Comparison of ENCODE assay signal across 11 cellular contexts in the genomic region with DNA sequence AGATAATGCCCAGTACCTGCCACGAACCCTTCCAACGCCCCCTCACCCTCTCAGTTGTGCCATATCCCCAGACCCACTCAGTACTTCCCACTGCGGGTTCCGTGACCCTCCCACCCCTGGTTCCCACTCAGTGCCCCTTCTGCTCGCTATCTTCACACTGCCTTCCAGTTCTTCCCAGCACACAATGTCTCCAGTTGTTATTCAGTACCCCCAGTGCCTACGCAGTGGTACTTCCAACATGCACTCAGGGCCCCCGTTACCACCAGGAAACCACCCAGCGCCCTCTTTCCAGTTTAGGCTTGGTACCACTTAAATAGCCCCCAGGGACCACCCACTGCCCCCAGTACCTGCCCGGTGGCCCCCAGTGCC. TPM values are rescaled to one million over a fixed set of nuclear protein-coding genes. Genes with fewer than 3 reads are reported as not detected.
DNase-seq lines count a peak whose midpoint lies in the region; ATAC-seq and TF ChIP-seq lines count a peak whose summit lies in the region.
"Had no signal": no experiment of that assay in that cellular context is flagged by ENCODE, and none has a peak within 500 bp of the region (broad histone marks: within the 10 kb centered on the region; RNA-seq: fewer than 3 reads in every experiment).

No MANE protein-coding gene starts in this region.

- TF ChIP-seq CTCF in OCI-LY3 (IDR thresholded peaks at IDR 0.05; ENCODE audit: low read depth, low read length), result no peak
- no peak for TF ChIP-seq CTCF in coronary artery (IDR thresholded peaks at IDR 0.05)

- no peak for DNase-seq in activated CD8-positive, alpha-beta memory T cell treated with anti-CD3 and anti-CD28 coated beads, Interleukin-2, amount 10 ng/mL, durations not matched to agents 7 days and 5 days
- DNase-seq in activated CD8-positive, alpha-beta memory T cell treated with anti-CD3 and anti-CD28 coated beads, Interleukin-2, amount 50 U/mL, for 4 hours, result no peak
- no peak for DNase-seq in coronary artery (ENCODE audit: low spot score)
- no peak for DNase-seq in NCI-H345 treated with DMSO at 0.1 percent for 48 hours (lab: John Stamatoyannopoulos, UW; ENCODE audit: unreplicated experiment)

- H3K4me1 Mint-ChIP-seq in activated CD8-positive, alpha-beta memory T cell treated with anti-CD3 and anti-CD28 coated beads, Interleukin-2, amount 10 ng/mL, durations not matched to agents 7 days and 5 days, result peaks cover 7% of the 10 kb centered on the region

- H3K9me3 Mint-ChIP-seq in activated CD8-positive, alpha-beta memory T cell treated with anti-CD3 and anti-CD28 coated beads, Interleukin-2, amount 10 ng/mL, durations not matched to agents 7 days and 5 days (ENCODE audit: low read depth), result no peaks in the 10 kb centered on the region

- no peak for ATAC-seq in activated CD8-positive, alpha-beta memory T cell treated with anti-CD3 and anti-CD28 coated beads, Interleukin-2, amount 10 ng/mL, durations not matched to agents 7 days and 5 days
- ATAC-seq in GM18873 (IDR thresholded peaks at IDR 0.05; ENCODE audit: low FRiP score, unreplicated experiment), result no peak
- no peak for ATAC-seq in HG03378 (IDR thresholded peaks at IDR 0.05; ENCODE audit: unreplicated experiment)

- CTCF ChIA-PET in activated CD8-positive, alpha-beta memory T cell treated with anti-CD3 and anti-CD28 coated beads, Interleukin-2, amount 10 ng/mL, durations not matched to agents 7 days and 5 days (lab: Charles Lee), result interaction anchor here (0.6 to 6.7 kb wide), 57 partner anchors 8 to 975 kb away, joined by 3 to 185 read pairs (median 5); a partner anchor contains a TSS

- H3K27me3 Mint-ChIP-seq in activated CD8-positive, alpha-beta memory T cell treated with anti-CD3 and anti-CD28 coated beads, Interleukin-2, amount 10 ng/mL, durations not matched to agents 7 days and 5 days, result peaks cover 34% of the 10 kb centered on the region

- H3K9me3 ChIP-seq in OCI-LY3 (ENCODE audit: insufficient read depth, low read length) (no peaks in the 10 kb centered on the region), skeletal muscle satellite cell (replicated peaks; ENCODE audit: low read length) (no peaks in the 10 kb centered on the region)
- H3K9me3 ChIP-seq: left lung, vagina had no signal

- no peak overlapping the region for H3K27ac Mint-ChIP-seq in activated CD8-positive, alpha-beta memory T cell treated with anti-CD3 and anti-CD28 coated beads, Interleukin-2, amount 10 ng/mL, durations not matched to agents 7 days and 5 days

- H3K4me3 Mint-ChIP-seq in activated CD8-positive, alpha-beta memory T cell treated with anti-CD3 and anti-CD28 coated beads, Interleukin-2, amount 10 ng/mL, durations not matched to agents 7 days and 5 days, result peak overlapping the region; percentile 67

- H3K36me3 Mint-ChIP-seq in activated CD8-positive, alpha-beta memory T cell treated with anti-CD3 and anti-CD28 coated beads, Interleukin-2, amount 10 ng/mL, durations not matched to agents 7 days and 5 days, result no peaks in the 10 kb centered on the region

- no peak overlapping the region for H3K9ac ChIP-seq in OCI-LY3 (ENCODE audit: low read length)
- H3K9ac ChIP-seq in skeletal muscle satellite cell (ENCODE audit: low read depth, low read length), result no peak overlapping the region

- peak overlapping the region; percentile 56 for H3K4me2 ChIP-seq in OCI-LY3 (ENCODE audit: low read length)
- H3K4me2 ChIP-seq in skeletal muscle satellite cell (ENCODE audit: low read length), result peak overlapping the region; percentile 97

- H3K4me3 ChIP-seq in OCI-LY3 (ENCODE audit: low read length) (peak overlapping the region; percentile 83; the same call in 1 of the 2 replicates), coronary artery (peak overlapping the region; percentile 75), skeletal muscle satellite cell (ENCODE audit: low read length) (no peak overlapping the region)

- H4K20me1 ChIP-seq in OCI-LY3 (ENCODE audit: insufficient read depth, low read length), result no peaks in the 10 kb centered on the region

- no peak overlapping the region for H2AFZ ChIP-seq in OCI-LY3 (ENCODE audit: low read depth, low read length)

- no peaks in the 10 kb centered on the region for H3K4me1 ChIP-seq in OCI-LY3 (ENCODE audit: low read length)
- H3K4me1 ChIP-seq in skeletal muscle satellite cell (ENCODE audit: control insufficient read depth, insufficient read depth, low read length), result peaks cover 21% of the 10 kb centered on the region

- H3K27ac ChIP-seq in OCI-LY3 (ENCODE audit: low read length), result no peak overlapping the region
- no peak overlapping the region for H3K27ac ChIP-seq in coronary artery
- H3K27ac ChIP-seq: left lung, vagina had no signal

- H3K36me3 ChIP-seq in OCI-LY3 (replicated peaks; ENCODE audit: low read depth, low read length), result no peaks in the 10 kb centered on the region
- no peaks in the 10 kb centered on the region for H3K36me3 ChIP-seq in skeletal muscle satellite cell (ENCODE audit: insufficient read depth, low read length)
- H3K36me3 ChIP-seq: left lung, vagina had no signal

- H3K27me3 ChIP-seq in OCI-LY3 (ENCODE audit: low read depth, low read length) (peaks cover 8% of the 10 kb centered on the region; the same call in 1 of the 2 replicates), skeletal muscle satellite cell (ENCODE audit: control insufficient read depth, insufficient read depth, low read length) (peaks cover 32% of the 10 kb centered on the region)
- H3K27me3 ChIP-seq: vagina had no signal

- H3K79me2 ChIP-seq in OCI-LY3 (ENCODE audit: low read length), result no peaks in the 10 kb centered on the region

RNA-seq across cellular contexts. Expression of a gene that starts 30.6 kb away (rescaled TPM):
- total RNA-seq in activated CD8-positive, alpha-beta memory T cell treated with anti-CD3 and anti-CD28 coated beads, Interleukin-2, amount 10 ng/mL, durations not matched to agents 7 days and 5 days, result not detected
- not detected in 2 replicates for total RNA-seq in skeletal muscle satellite cell (2012; rRNA removed)
- total RNA-seq: fibroblast of villous mesenchyme had no signal
